In genomic region chr1:43352351-43352705, GRCh38 we compare ENCODE assay signal across 13 cellular contexts. TPM values are rescaled to one million over a fixed set of nuclear protein-coding genes. Genes with fewer than 3 reads are reported as not detected.
"Had no signal": no experiment of that assay in that cellular context is flagged by ENCODE, and none has a peak within 500 bp of the region (broad histone marks: within the 10 kb centered on the region; RNA-seq: fewer than 3 reads in every experiment).

No MANE protein-coding gene starts in this region.

- H3K27me3 Mint-ChIP-seq: activated naive CD8-positive, alpha-beta T cell treated with anti-CD3 and anti-CD28 coated beads for 36 hours had no signal

- DNase-seq: activated gamma-delta T cell treated with Interleukin-2 at 50 U/mL for 16 hours; activated naive CD8-positive, alpha-beta T cell treated with anti-CD3 and anti-CD28 coated beads for 36 hours; activated T-cell treated with anti-CD3 and anti-CD28 coated beads, Interleukin-2, amount 50 U/mL, for 48 hours; brain microvascular endothelial cell; cerebellar nuclear complex; immature natural killer cell; trophoblast cell had no signal

- H3K4me3 ChIP-seq: lung had no signal

- H3K27ac ChIP-seq: brain microvascular endothelial cell had no signal

- H3K27me3 ChIP-seq: brain microvascular endothelial cell had no signal

- H3K4me3 Mint-ChIP-seq: activated naive CD8-positive, alpha-beta T cell treated with anti-CD3 and anti-CD28 coated beads for 36 hours; immature natural killer cell had no signal

- H3K36me3 Mint-ChIP-seq: immature natural killer cell had no signal

- H3K9me3 Mint-ChIP-seq: activated naive CD8-positive, alpha-beta T cell treated with anti-CD3 and anti-CD28 coated beads for 36 hours; immature natural killer cell had no signal

- H3K36me3 ChIP-seq: brain microvascular endothelial cell had no signal

- ATAC-seq: esophagus mucosa had no signal

- H3K27ac Mint-ChIP-seq: activated naive CD8-positive, alpha-beta T cell treated with anti-CD3 and anti-CD28 coated beads for 36 hours had no signal

RNA-seq across cellular contexts. Expression of gene MPL, which starts 14.7 kb away (rescaled TPM):
- total RNA-seq: activated naive CD8-positive, alpha-beta T cell treated with anti-CD3 and anti-CD28 coated beads for 36 hours; fibroblast of villous mesenchyme; skeletal muscle tissue; T-helper 1 cell treated with Interleukin-12 subunit alpha and Interleukin-12 subunit beta and Interleukin-4 antibody, amounts not matched to agents 30 ng/mL and 1 ng/mL, for 36 hours had no signal
- polyA plus RNA-seq: neural cell had no signal
